In genomic region chr10:23040002-23040401, GRCh38 we compare ENCODE assay signal across 27 cellular contexts.
"Had no signal": no experiment of that assay in that cellular context is flagged by ENCODE, and none has a peak within 500 bp of the region (broad histone marks: within the 10 kb centered on the region; RNA-seq: fewer than 3 reads in every experiment).

No MANE protein-coding gene starts in this region.

- H3K36me3 ChIP-seq: colonic mucosa, esophagus muscularis mucosa, esophagus squamous epithelium, gastrocnemius medialis, gastroesophageal sphincter, heart left ventricle, heart right ventricle had no signal

- H3K9me3 ChIP-seq: colonic mucosa, esophagus muscularis mucosa, esophagus squamous epithelium, gastrocnemius medialis had no signal

- ATAC-seq: effector memory CD8-positive, alpha-beta T cell; esophagus mucosa; foreskin keratinocyte; gastrocnemius medialis; gastroesophageal sphincter; heart left ventricle; heart right ventricle had no signal

- H3K27me3 ChIP-seq: colonic mucosa, dorsolateral prefrontal cortex, esophagus muscularis mucosa, foreskin keratinocyte, gastrocnemius medialis, gastroesophageal sphincter had no signal

- H3K4me3 ChIP-seq: colonic mucosa, coronary artery, dorsolateral prefrontal cortex, esophagus muscularis mucosa, esophagus squamous epithelium, gastrocnemius medialis, gastroesophageal sphincter, heart left ventricle, heart right ventricle had no signal

- DNase-seq: colonic mucosa; cortex of kidney; dermis blood vessel endothelial cell; dorsolateral prefrontal cortex; effector CD4-positive, alpha-beta T cell; effector CD8-positive, alpha-beta T cell; effector memory CD4-positive, alpha-beta T cell; effector memory CD8-positive, alpha-beta T cell; endodermal cell; erythroblast; esophagus squamous epithelium; foreskin fibroblast; foreskin keratinocyte; foreskin melanocyte; gastrocnemius medialis; glutamatergic neuron; head of caudate nucleus; heart left ventricle; heart right ventricle had no signal

- FAIRE-seq: colon, endometrium, endothelial cell of umbilical vein had no signal

- H3K27ac ChIP-seq: colonic mucosa, coronary artery, dorsolateral prefrontal cortex, epithelial cell of prostate, esophagus muscularis mucosa, esophagus squamous epithelium, foreskin keratinocyte, gastrocnemius medialis, gastroesophageal sphincter, heart left ventricle, heart right ventricle had no signal

- H3K4me1 ChIP-seq: colonic mucosa, esophagus squamous epithelium, foreskin keratinocyte, gastrocnemius medialis, gastroesophageal sphincter had no signal
